ENCODE assay signal across 8 cellular contexts in the genomic region with DNA sequence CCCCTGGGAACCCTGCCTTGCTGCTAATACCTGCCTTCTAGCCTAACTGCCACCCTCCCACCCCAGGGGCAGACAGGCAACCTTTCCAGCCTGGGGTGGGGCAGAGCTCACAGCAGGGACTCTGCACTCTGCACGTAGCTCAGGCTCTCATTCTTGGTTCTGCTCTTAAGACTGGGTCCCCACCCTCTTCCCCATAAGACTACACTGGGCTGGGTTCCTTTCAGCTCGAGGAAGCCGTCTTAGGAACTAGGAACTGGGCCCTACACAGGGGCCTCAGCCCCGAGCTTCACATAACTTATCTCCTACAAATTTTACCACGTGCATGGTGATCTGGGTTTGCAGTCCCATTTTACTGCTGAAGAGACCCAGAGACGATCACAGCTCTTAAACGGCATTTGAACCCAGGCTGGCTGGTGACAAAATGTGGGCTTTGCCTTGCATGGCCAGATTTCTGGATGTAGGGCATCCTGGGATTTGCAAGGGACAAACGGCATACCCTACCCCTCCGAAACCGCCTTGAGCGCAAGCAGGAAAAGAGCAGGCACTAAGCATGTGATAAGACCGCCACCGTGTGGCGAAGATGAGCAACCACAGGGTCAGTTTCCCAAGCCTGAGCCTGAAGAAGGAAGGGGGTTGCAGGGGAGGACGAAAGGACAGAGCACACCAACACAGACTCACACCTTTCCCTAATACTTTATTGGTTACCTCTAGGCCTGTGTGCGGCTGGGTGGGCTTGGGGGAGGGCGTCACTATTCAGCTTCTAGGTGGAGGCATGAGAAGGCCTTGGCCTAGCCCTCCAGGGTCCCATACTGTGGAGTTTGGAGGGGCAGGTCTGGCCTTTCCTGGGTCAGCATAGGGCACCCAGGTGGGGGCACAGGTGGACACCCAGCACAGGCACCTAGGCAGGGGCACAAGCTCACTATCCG. TPM values are rescaled to one million over a fixed set of nuclear protein-coding genes. Genes with fewer than 3 reads are reported as not detected.
A peak's percentile ranks its signal among the peaks of the same experiment; 100 is the strongest.
DNase-seq lines count a peak whose midpoint lies in the region; ATAC-seq, FAIRE-seq and TF ChIP-seq lines count a peak whose summit lies in the region.

No MANE protein-coding gene starts in this region.

- no peaks in the 10 kb centered on the region for H3K9me1 ChIP-seq in endothelial cell of umbilical vein (replicated peaks; ENCODE audit: control insufficient read depth, extremely low read depth, insufficient read depth, low read length)

- peak overlapping the region; percentile 8 to 71 (median 48); a peak in 18 of 22 replicates for H3K9ac ChIP-seq in BLaER1 treated with 17β-estradiol and CSF1 and Interleukin-3, amounts not matched to agents 10 nM and 100 nM
- no peak overlapping the region for H3K9ac ChIP-seq in endothelial cell of umbilical vein (replicated peaks; ENCODE audit: extremely low read depth, insufficient read depth, low read length)

- no peak overlapping the region for H2AFZ ChIP-seq in endothelial cell of umbilical vein (ENCODE audit: low read depth, low read length)

- H3K9me3 ChIP-seq in BLaER1 treated with 17β-estradiol and CSF1 and Interleukin-3, amounts not matched to agents 10 nM and 100 nM (replicated peaks in 1 of 11), result no peaks in the 10 kb centered on the region
- H3K9me3 ChIP-seq in endothelial cell of umbilical vein (replicated peaks; ENCODE audit: control insufficient read depth, insufficient read depth, low read length) (no peaks in the 10 kb centered on the region), stomach (no peaks in the 10 kb centered on the region)

- no peak for TF ChIP-seq EP300 in stomach (IDR thresholded peaks at IDR 0.05)

- peak; percentile 97 for FAIRE-seq in endothelial cell of umbilical vein (lab: Jason Lieb, UNC)

- peak overlapping the region in 6 of 11 experiments; percentile 14 to 100 (median 50); a peak in 8 of 22 replicates for H3K27ac ChIP-seq in BLaER1 treated with 17β-estradiol and CSF1 and Interleukin-3, amounts not matched to agents 10 nM and 100 nM
- H3K27ac ChIP-seq in endothelial cell of umbilical vein (ENCODE audit: insufficient read depth, low read depth, low read length) (no peak overlapping the region), stomach (peak overlapping the region; percentile 25 to 100 (median 94))

- H3K27me3 ChIP-seq in BLaER1 treated with 17β-estradiol and CSF1 and Interleukin-3, amounts not matched to agents 10 nM and 100 nM, result no peaks in the 10 kb centered on the region
- H3K27me3 ChIP-seq in endothelial cell of umbilical vein (ENCODE audit: control insufficient read depth in 2 of 2, insufficient read depth in 2 of 2, low read length in 2 of 2) (no peaks in the 10 kb centered on the region), stomach (no peaks in the 10 kb centered on the region)

- H3K79me2 ChIP-seq in endothelial cell of umbilical vein (ENCODE audit: control insufficient read depth, insufficient read depth, low read length), result peaks cover 27% of the 10 kb centered on the region

- POLR2A ChIA-PET in endothelial cell of umbilical vein (lab: Charles Lee), result interaction anchor here (1.0 to 1.1 kb wide), 3 partner anchors 19 to 31 kb away, joined by 3 to 7 read pairs (median 4); no protein-coding TSS in a partner anchor

- DNase-seq in HT-29 (ENCODE audit: low spot score) (peak; percentile 78), NOMO-1 treated with DMSO at 0.1 percent for 48 hours (lab: John Stamatoyannopoulos, UW; ENCODE audit: unreplicated experiment) (peak; percentile 66), endothelial cell of umbilical vein (ENCODE audit: low read depth, low spot score) (peak; percentile 80), midbrain (lab: John Stamatoyannopoulos, UW) (peak; percentile 85), stomach (peak; percentile 79)
- DNase-seq in activated CD8-positive, alpha-beta memory T cell treated with anti-CD3 and anti-CD28 coated beads, Interleukin-2, amount 50 U/mL, for 4 hours, result peak; percentile 78

- peaks cover 34 to 45% (median 41%) of the 10 kb centered on the region in 10 experiments for H3K4me1 ChIP-seq in BLaER1 treated with 17β-estradiol and CSF1 and Interleukin-3, amounts not matched to agents 10 nM and 100 nM
- H3K4me1 ChIP-seq in endothelial cell of umbilical vein (ENCODE audit: control insufficient read depth, extremely low read depth, insufficient read depth, low read length) (peaks cover 18% of the 10 kb centered on the region), stomach (peaks cover 30 to 56% (median 42%) of the 10 kb centered on the region in 4 donors)

- peaks cover 21 to 39% (median 34%) of the 10 kb centered on the region in 11 experiments; a peak in 21 of 22 replicates for H3K36me3 ChIP-seq in BLaER1 treated with 17β-estradiol and CSF1 and Interleukin-3, amounts not matched to agents 10 nM and 100 nM
- peaks cover 0 to 12% of the 10 kb centered on the region in 2 experiments for H3K36me3 ChIP-seq in endothelial cell of umbilical vein (ENCODE audit: control insufficient read depth in 2 of 2, extremely low read depth in 1 of 2, insufficient read depth in 2 of 2, low read length in 2 of 2)
- peaks cover 12 to 38% (median 33%) of the 10 kb centered on the region in 4 donors for H3K36me3 ChIP-seq in stomach

- peaks cover 19 to 51% (median 27%) of the 10 kb centered on the region in 11 experiments for H4K20me1 ChIP-seq in BLaER1 treated with 17β-estradiol and CSF1 and Interleukin-3, amounts not matched to agents 10 nM and 100 nM
- no peaks in the 10 kb centered on the region for H4K20me1 ChIP-seq in endothelial cell of umbilical vein (replicated peaks; ENCODE audit: control insufficient read depth, extremely low read depth, insufficient read depth, low read length)

- TF ChIP-seq CTCF in endothelial cell of umbilical vein (IDR thresholded peaks at IDR 0.05; ENCODE audit: extremely low read depth in 1 of 2, insufficient read depth in 1 of 2, low read depth in 1 of 2, low read length in 2 of 2) (peak; percentile 89 to 90), stomach (IDR thresholded peaks at IDR 0.05) (peak in 6 of 7 experiments; percentile 68 to 100 (median 94))

- BruUV-seq in endothelial cell of umbilical vein (replicated peaks; lab: Mats Ljungman, UMichigan), result no TSS peak

- peak overlapping the region; percentile 47 to 97 (median 62) for H3K4me2 ChIP-seq in BLaER1 treated with 17β-estradiol and CSF1 and Interleukin-3, amounts not matched to agents 10 nM and 100 nM
- no peak overlapping the region for H3K4me2 ChIP-seq in endothelial cell of umbilical vein (ENCODE audit: insufficient read depth, low read length)

- TF ChIP-seq POLR2A in endothelial cell of umbilical vein (IDR thresholded peaks at IDR 0.05; ENCODE audit: low read depth, low read length) (no peak), stomach (IDR thresholded peaks at IDR 0.05) (no peak)

- 2 to 7% (median 6%) methylated on average over 18 of the region's 18 CpGs for WGBS in stomach, 5 donors

- dilution Hi-C loops in endothelial cell of umbilical vein (cut with MboI; ENCODE audit: extremely low pct_ligation_motif_present, low sequenced_read_pairs), result no loop called here

- H3K4me3 ChIP-seq in BLaER1 treated with 17β-estradiol and CSF1 and Interleukin-3, amounts not matched to agents 10 nM and 100 nM, result peak overlapping the region in 3 of 10 experiments; percentile 2 to 23 (median 3); a peak in 3 of 20 replicates
- H3K4me3 ChIP-seq in endothelial cell of umbilical vein (replicated peaks in 1 of 3; ENCODE audit: insufficient read depth in 1 of 3, low read depth in 1 of 3, low read length in 3 of 3) (no peak overlapping the region), stomach (peak overlapping the region in 1 of 4 donors; percentile 11)

- no peak for ATAC-seq in GM18870 (IDR thresholded peaks at IDR 0.05; ENCODE audit: unreplicated experiment)

- CTCF ChIA-PET in endothelial cell of umbilical vein (lab: Charles Lee), result interaction anchor here (0.6 to 13.8 kb wide), 13 partner anchors 9 to 165 kb away, joined by 3 to 524 read pairs (median 5); partner anchors contain the start of gene HOOK2

- intact Hi-C loops in endothelial cell of umbilical vein (cut with micrococcal nuclease), result loop anchor here (1.0 to 2.0 kb wide), 6 partner anchors 19 to 116 kb away; partner anchors contain the start of gene DHPS
- intact Hi-C loops in stomach (cut with DNase I; ENCODE audit: low total_unique reads), result no loop called here

RNA-seq across cellular contexts. Expression of gene JUNB, which starts 5.1 kb away (rescaled TPM):
- 568 and 620 TPM in 2 replicates for total RNA-seq in HT-29 (2014; rRNA removed; shearing (Covaris generic))
- 22.8 and 31.6 TPM in 2 replicates for total RNA-seq in endothelial cell of umbilical vein
- polyA plus RNA-seq in endothelial cell of umbilical vein, result 72.9 and 74.4 TPM in 2 replicates
- polyA plus RNA-seq in endothelial cell of umbilical vein (2011; cell fraction: cytosol; rRNA removed), result 26.6 and 63.6 TPM in 2 replicates
- polyA plus RNA-seq in endothelial cell of umbilical vein (2011; cell fraction: nucleus; rRNA removed), result 92.2 and 120 TPM in 2 replicates
- 11.7 and 24.3 TPM in 2 replicates for polyA plus RNA-seq in endothelial cell of umbilical vein (2012)
- 12.4 and 15.3 TPM in 2 replicates for polyA minus RNA-seq in endothelial cell of umbilical vein
- polyA minus RNA-seq in endothelial cell of umbilical vein (2011; cell fraction: cytosol; rRNA and poly(A)+ RNA removed), result 126 TPM
- polyA minus RNA-seq in endothelial cell of umbilical vein (2011; cell fraction: nucleus; rRNA and poly(A)+ RNA removed), result 21.6 and 61.5 TPM in 2 replicates
- 100 to 1,000 TPM; 178 to 625 (median 336) TPM for total RNA-seq in stomach
- 100 to 1,000 TPM; 128 to 152 (median 136) TPM for polyA plus RNA-seq in stomach

RNA-seq across cellular contexts. Expression of gene PRDX2, which starts 5.2 kb away (rescaled TPM):
- 378 and 396 TPM in 2 replicates for total RNA-seq in HT-29 (2014; rRNA removed; shearing (Covaris generic))
- total RNA-seq in endothelial cell of umbilical vein, result 247 and 255 TPM in 2 replicates
- 490 and 492 TPM in 2 replicates for polyA plus RNA-seq in endothelial cell of umbilical vein
- polyA plus RNA-seq in endothelial cell of umbilical vein (2011; cell fraction: cytosol; rRNA removed), result 437 and 438 TPM in 2 replicates
- 163 and 200 TPM in 2 replicates for polyA plus RNA-seq in endothelial cell of umbilical vein (2011; cell fraction: nucleus; rRNA removed)
- polyA plus RNA-seq in endothelial cell of umbilical vein (2012), result 389 and 460 TPM in 2 replicates
- polyA minus RNA-seq in endothelial cell of umbilical vein, result 168 and 191 TPM in 2 replicates
- polyA minus RNA-seq in endothelial cell of umbilical vein (2011; cell fraction: cytosol; rRNA and poly(A)+ RNA removed), result 491 TPM
- polyA minus RNA-seq in endothelial cell of umbilical vein (2011; cell fraction: nucleus; rRNA and poly(A)+ RNA removed), result 32.8 and 38.3 TPM in 2 replicates
- total RNA-seq in stomach, result 100 to 1,000 TPM; 118 to 284 (median 129) TPM
- 100 to 1,000 TPM; 213 to 257 (median 240) TPM for polyA plus RNA-seq in stomach

RNA-seq across cellular contexts. Expression of gene THSD8, which starts 5.5 kb away (rescaled TPM):
- 0.10 TPM in 1 of 2 replicates, not detected in the other for total RNA-seq in HT-29 (2014; rRNA removed; shearing (Covaris generic))
- total RNA-seq in endothelial cell of umbilical vein (13.2 and 15.9 TPM in 2 replicates), stomach (not detected)
- polyA plus RNA-seq in endothelial cell of umbilical vein (2.6 TPM in 1 of 2 replicates, not detected in the other), stomach (1 to 10 TPM; 2.9 to 8.3 (median 5.1) TPM)
- 2.1 and 3.7 TPM in 2 replicates for polyA plus RNA-seq in endothelial cell of umbilical vein (2011; cell fraction: cytosol; rRNA removed)
- polyA plus RNA-seq in endothelial cell of umbilical vein (2011; cell fraction: nucleus; rRNA removed), result 1.5 and 2.3 TPM in 2 replicates
- polyA plus RNA-seq in endothelial cell of umbilical vein (2012), result 9.7 and 11.2 TPM in 2 replicates
- polyA minus RNA-seq in endothelial cell of umbilical vein, result not detected in 2 replicates
- polyA minus RNA-seq in endothelial cell of umbilical vein (2011; cell fraction: cytosol; rRNA and poly(A)+ RNA removed), result not detected
- not detected in 2 replicates for polyA minus RNA-seq in endothelial cell of umbilical vein (2011; cell fraction: nucleus; rRNA and poly(A)+ RNA removed)

RNA-seq across cellular contexts. Expression of gene RNASEH2A, which starts 10.0 kb away (rescaled TPM):
- 48.2 and 55.4 TPM in 2 replicates for total RNA-seq in HT-29 (2014; rRNA removed; shearing (Covaris generic))
- total RNA-seq in endothelial cell of umbilical vein (25.6 and 28.5 TPM in 2 replicates), stomach (10 to 100 TPM in 2 of 5 donors, 1 to 10 TPM in 2, under 1 TPM in 1; 0.45 to 36.2 (median 6.2) TPM)
- polyA plus RNA-seq in endothelial cell of umbilical vein (36.7 and 45.4 TPM in 2 replicates), stomach (10 to 100 TPM in 1 of 3 donors, 1 to 10 TPM in 2; 5.4 to 10.6 (median 6.4) TPM)
- 37.3 and 43.6 TPM in 2 replicates for polyA plus RNA-seq in endothelial cell of umbilical vein (2011; cell fraction: cytosol; rRNA removed)
- polyA plus RNA-seq in endothelial cell of umbilical vein (2011; cell fraction: nucleus; rRNA removed), result 20.3 and 27.2 TPM in 2 replicates
- 23.5 and 28.2 TPM in 2 replicates for polyA plus RNA-seq in endothelial cell of umbilical vein (2012)
- 33.3 and 34.1 TPM in 2 replicates for polyA minus RNA-seq in endothelial cell of umbilical vein
- 111 TPM for polyA minus RNA-seq in endothelial cell of umbilical vein (2011; cell fraction: cytosol; rRNA and poly(A)+ RNA removed)
- polyA minus RNA-seq in endothelial cell of umbilical vein (2011; cell fraction: nucleus; rRNA and poly(A)+ RNA removed), result 5.2 and 5.4 TPM in 2 replicates

RNA-seq across cellular contexts. Expression of gene HOOK2, which starts 21.1 kb away (rescaled TPM):
- 64.1 and 72.2 TPM in 2 replicates for total RNA-seq in HT-29 (2014; rRNA removed; shearing (Covaris generic))
- total RNA-seq in endothelial cell of umbilical vein (17.3 and 20.0 TPM in 2 replicates), stomach (100 to 1,000 TPM in 3 of 5 donors, 10 to 100 TPM in 2; 33.0 to 797 (median 303) TPM)
- polyA plus RNA-seq in endothelial cell of umbilical vein (7.6 and 8.0 TPM in 2 replicates), stomach (10 to 100 TPM; 30.1 to 74.1 (median 66.7) TPM)
- 4.0 and 4.8 TPM in 2 replicates for polyA plus RNA-seq in endothelial cell of umbilical vein (2011; cell fraction: cytosol; rRNA removed)
- polyA plus RNA-seq in endothelial cell of umbilical vein (2011; cell fraction: nucleus; rRNA removed), result 49.2 and 50.7 TPM in 2 replicates
- polyA plus RNA-seq in endothelial cell of umbilical vein (2012), result 9.4 and 14.5 TPM in 2 replicates
- polyA minus RNA-seq in endothelial cell of umbilical vein, result 11.5 and 14.9 TPM in 2 replicates
- polyA minus RNA-seq in endothelial cell of umbilical vein (2011; cell fraction: cytosol; rRNA and poly(A)+ RNA removed), result 5.0 TPM
- 15.1 and 18.5 TPM in 2 replicates for polyA minus RNA-seq in endothelial cell of umbilical vein (2011; cell fraction: nucleus; rRNA and poly(A)+ RNA removed)

Comparison
In these comparisons a context has a peak if more than half of its experiments do, and no peak if none do; other contexts are left out.
1. RNA of gene THSD8, which starts 5.5 kb away (total RNA-seq): 13.2 to 15.9 TPM in endothelial cell of umbilical vein; 0.10 TPM in HT-29 and not detected in stomach; every median in the first group is over 10 times any median in the second.
2. Peak in every context shown above with its lines, with median percentiles within 50 percentile points of each other: DNase-seq.